ENCODE assay signal across 14 cellular contexts in the genomic region with DNA sequence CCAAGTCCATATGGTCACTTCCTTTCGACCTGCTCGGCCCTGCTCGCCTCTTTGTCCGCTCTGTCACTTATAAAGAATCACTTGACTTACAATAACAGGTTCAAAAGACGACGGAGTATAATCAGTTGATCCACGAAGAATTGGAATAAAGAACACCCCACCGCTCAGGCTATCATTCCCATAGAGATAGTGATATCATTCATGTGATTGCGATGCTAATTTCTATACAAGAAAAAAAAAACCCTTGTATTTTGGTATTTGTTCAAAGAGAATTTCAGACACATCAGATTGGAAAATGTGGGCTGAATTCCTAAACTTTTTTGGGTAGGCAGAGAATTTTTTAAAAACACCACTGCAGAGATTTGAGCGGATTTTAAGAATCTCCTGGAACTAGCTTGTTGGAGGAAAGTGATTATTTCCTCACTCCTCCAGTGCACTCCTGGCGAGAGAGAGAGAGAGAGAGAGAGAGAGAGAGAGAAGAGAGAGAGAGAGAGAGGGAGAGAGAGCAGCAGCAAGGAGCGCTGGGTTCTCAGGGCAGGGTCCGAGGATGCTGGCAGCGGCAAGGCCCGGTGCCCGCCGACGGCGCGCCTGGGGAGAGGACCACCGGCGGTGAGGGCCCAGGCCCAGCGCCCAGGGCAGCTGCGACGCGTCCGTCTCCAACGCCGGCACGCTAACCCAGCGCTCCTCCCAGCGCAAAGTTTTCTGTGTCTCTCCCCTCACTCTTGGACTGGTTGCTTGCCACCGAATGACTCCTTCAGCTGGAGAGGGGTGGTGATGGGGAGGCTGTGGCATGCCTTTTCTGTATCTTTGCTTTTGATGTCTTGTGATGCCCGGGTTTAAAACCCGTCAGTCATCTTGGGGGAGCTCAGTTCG.
A peak's percentile ranks its signal among the peaks of the same experiment; 100 is the strongest.
DNase-seq lines count a peak whose midpoint lies in the region; ATAC-seq, FAIRE-seq and TF ChIP-seq lines count a peak whose summit lies in the region.
"Had no signal": no experiment of that assay in that cellular context is flagged by ENCODE, and none has a peak within 500 bp of the region (broad histone marks: within the 10 kb centered on the region; RNA-seq: fewer than 3 reads in every experiment).

No MANE protein-coding gene starts in this region.

- DNase-seq in A549 (ENCODE audit: low read depth in 1 of 2, low spot score in 1 of 2) (no peak), nephron progenitor cell (peak; percentile 48), Calu3 (no peak), globus pallidus (ENCODE audit: low spot score) (no peak), DMS53 treated with DMSO at 0.1 percent for 48 hours (lab: John Stamatoyannopoulos, UW; ENCODE audit: unreplicated experiment) (no peak)
- DNase-seq: DMS79 treated with DMSO at 0.1 percent for 48 hours; NCI-H2029 treated with DMSO at 0.1 percent for 48 hours; NK-92 treated with Interleukin-12 subunit alpha and Interleukin-12 subunit beta, amount 100 ng/mL, for 24 hours; SJCRH30 had no signal

- 87% methylated on average over 36 of the region's 36 CpGs for WGBS in A549 (ENCODE audit: missing lambda C conversion rate)

- H3K4me3 Mint-ChIP-seq in nephron progenitor cell (peak overlapping the region; percentile 31), Calu3 (ENCODE audit: low read depth, unreplicated experiment) (no peak overlapping the region)
- H3K4me3 Mint-ChIP-seq: stimulated activated naive CD8-positive, alpha-beta T cell treated with anti-CD3 and anti-CD28 coated beads, Interleukin-15, Interleukin-2, amounts not matched to agents 100 ng/mL and 50 ng/mL, for 24 hours had no signal

- peak; percentile 18 for FAIRE-seq in A549 (lab: Jason Lieb, UNC)

- H3K4me1 Mint-ChIP-seq in nephron progenitor cell = peaks cover 36% of the 10 kb centered on the region
- H3K4me1 Mint-ChIP-seq in Calu3 (ENCODE audit: low read depth, unreplicated experiment) = peaks cover 7% of the 10 kb centered on the region

- intact Hi-C loops in Calu3 (cut with micrococcal nuclease; ENCODE audit: unreplicated experiment) = no loop called here

- H3K27ac ChIP-seq in A549 (no peak overlapping the region), cingulate gyrus (ENCODE audit: low read depth, low read length) (peak overlapping the region; percentile 65)
- H3K27ac ChIP-seq: BLaER1 treated with 17β-estradiol and CSF1 and Interleukin-3, amounts not matched to agents 10 nM and 100 nM; SJCRH30 had no signal

- peak overlapping the region; percentile 79; the same call in 1 of the 3 replicates for H3K4me2 ChIP-seq in A549
- H3K4me2 ChIP-seq: BLaER1 treated with 17β-estradiol and CSF1 and Interleukin-3, amounts not matched to agents 10 nM and 100 nM had no signal

- H3K9me3 Mint-ChIP-seq in nephron progenitor cell = no peaks in the 10 kb centered on the region
- H3K9me3 Mint-ChIP-seq in Calu3 (ENCODE audit: low read depth, unreplicated experiment) = peaks cover 10% of the 10 kb centered on the region
- H3K9me3 Mint-ChIP-seq: stimulated activated naive CD8-positive, alpha-beta T cell treated with anti-CD3 and anti-CD28 coated beads, Interleukin-15, Interleukin-2, amounts not matched to agents 100 ng/mL and 50 ng/mL, for 24 hours had no signal

- TF ChIP-seq POLR2A in A549 (IDR thresholded peaks at IDR 0.05; ENCODE audit: low read length) = no peak

- CTCF ChIA-PET in A549 (lab: Yijun Ruan, JAX) (interaction anchor here (0.6 to 2.1 kb wide), 26 partner anchors 8 to 1944 kb away, joined by 3 to 8 read pairs (median 4); no protein-coding TSS in a partner anchor), Calu3 (lab: Charles Lee) (interaction anchor here (0.7 kb wide), 2 partner anchors 79 to 1615 kb away, joined by 3 to 10 read pairs; no protein-coding TSS in a partner anchor)

- ATAC-seq in A549 = no peak
- ATAC-seq in HG03025 (IDR thresholded peaks at IDR 0.05; ENCODE audit: low FRiP score, unreplicated experiment) = no peak

- TF ChIP-seq EP300 in A549 (IDR thresholded peaks at IDR 0.05) = no peak

- no peak for TF ChIP-seq RAD21 in A549 (conservative IDR thresholded peaks at IDR 0.05 in 1 of 2, IDR thresholded peaks at IDR 0.05 in 1 of 2)

- H3K9me3 ChIP-seq in A549 (no peaks in the 10 kb centered on the region), ES-I3 (ENCODE audit: control insufficient read depth, insufficient read depth, low read length) (no peaks in the 10 kb centered on the region)
- H3K9me3 ChIP-seq: SJCRH30 had no signal

- H3K27ac Mint-ChIP-seq in nephron progenitor cell (no peak overlapping the region), Calu3 (ENCODE audit: unreplicated experiment) (no peak overlapping the region)
- H3K27ac Mint-ChIP-seq: stimulated activated naive CD8-positive, alpha-beta T cell treated with anti-CD3 and anti-CD28 coated beads, Interleukin-15, Interleukin-2, amounts not matched to agents 100 ng/mL and 50 ng/mL, for 24 hours had no signal

- TF ChIP-seq CTCF in A549 (IDR thresholded peaks at IDR 0.05) = no peak
- TF ChIP-seq CTCF in nephron progenitor cell (IDR thresholded peaks at IDR 0.05) = no peak
- TF ChIP-seq CTCF in Calu3 (IDR thresholded peaks at IDR 0.05; ENCODE audit: unreplicated experiment) = no peak

- BruUV-seq in Calu3 (replicated peaks; lab: Mats Ljungman, UMichigan) = no TSS peak

- H3K27me3 Mint-ChIP-seq in nephron progenitor cell (ENCODE audit: low read depth, poor library complexity) (peaks cover 85% of the 10 kb centered on the region), Calu3 (ENCODE audit: unreplicated experiment) (peaks cover 33% of the 10 kb centered on the region)

- H3K4me3 ChIP-seq in A549 = no peak overlapping the region; the same call in 2 of the 3 replicates
- H3K4me3 ChIP-seq: BLaER1 treated with 17β-estradiol and CSF1 and Interleukin-3, amounts not matched to agents 10 nM and 100 nM had no signal

- H3K4me1 ChIP-seq in A549 (peaks cover 32% of the 10 kb centered on the region), ES-I3 (ENCODE audit: insufficient read depth, low read length) (peaks cover 5% of the 10 kb centered on the region)
- H3K4me1 ChIP-seq: BLaER1 treated with 17β-estradiol and CSF1 and Interleukin-3, amounts not matched to agents 10 nM and 100 nM had no signal

- POLR2A ChIA-PET in A549 (lab: Yijun Ruan, JAX) = no interaction called here

- H3K9ac ChIP-seq in ES-I3 (ENCODE audit: low read depth, low read length) = peak overlapping the region; percentile 70
- H3K9ac ChIP-seq: BLaER1 treated with 17β-estradiol and CSF1 and Interleukin-3, amounts not matched to agents 10 nM and 100 nM had no signal

- H3K36me3 ChIP-seq in ES-I3 (ENCODE audit: insufficient read depth, low read length) = no peaks in the 10 kb centered on the region
- H3K36me3 ChIP-seq: BLaER1 treated with 17β-estradiol and CSF1 and Interleukin-3, amounts not matched to agents 10 nM and 100 nM; SJCRH30 had no signal

- H3K36me3 Mint-ChIP-seq in nephron progenitor cell (ENCODE audit: low read depth) (no peaks in the 10 kb centered on the region), Calu3 (ENCODE audit: insufficient read depth, unreplicated experiment) (peaks cover 12% of the 10 kb centered on the region)

TF ChIP-seq in A549, 52 proteins besides CTCF, POLR2A, EP300 and RAD21:
- TF ChIP-seq HOXB13 (CRISPR knock-in tag; IDR thresholded peaks at IDR 0.05; ENCODE audit: low read depth) (no peak), HEYL (CRISPR knock-in tag; IDR thresholded peaks at IDR 0.05) (no peak), MAZ (IDR thresholded peaks at IDR 0.05; ENCODE audit: borderline replicate concordance, low read depth, low read length) (no peak), BHLHE40 (IDR thresholded peaks at IDR 0.05; ENCODE audit: low read depth, low read length) (no peak), NFE2L2 (conservative IDR thresholded peaks at IDR 0.05; ENCODE audit: low read length) (no peak), SMC3 (IDR thresholded peaks at IDR 0.05) (no peak), CEBPB (IDR thresholded peaks at IDR 0.05) (no peak)
